Comparison of ENCODE assay signal across 11 cellular contexts in genomic region chr3:120432105-120432860, GRCh38. TPM values are rescaled to one million over a fixed set of nuclear protein-coding genes. Genes with fewer than 3 reads are reported as not detected.
DNase-seq lines count a peak whose midpoint lies in the region; ATAC-seq, FAIRE-seq and TF ChIP-seq lines count a peak whose summit lies in the region.
"Had no signal": no experiment of that assay in that cellular context is flagged by ENCODE, and none has a peak within 500 bp of the region (broad histone marks: within the 10 kb centered on the region; RNA-seq: fewer than 3 reads in every experiment).

No MANE protein-coding gene starts in this region.

- H3K4me3 ChIP-seq in ascending aorta = peak overlapping the region in 1 of 2 donors; percentile 36

- no peak for ATAC-seq in HG03095 (IDR thresholded peaks at IDR 0.05; ENCODE audit: unreplicated experiment)

- DNase-seq in ascending aorta (ENCODE audit: low spot score in 2 of 2) (peak in 1 of 2 donors; percentile 76), hepatic stellate cell (ENCODE audit: low spot score) (peak; percentile 61), renal cortical epithelial cell (ENCODE audit: low read depth) (peak; percentile 83), NCI-H345 (lab: John Stamatoyannopoulos, UW) (no peak), D721Med (ENCODE audit: insufficient read length, low spot score) (no peak), SIG-M5 (lab: John Stamatoyannopoulos, UW) (no peak)
- DNase-seq: NCI-H446 treated with DMSO at 0.1 percent for 48 hours had no signal

- intact Hi-C loops in ascending aorta (cut with DNase I) = no loop called here

- no peaks in the 10 kb centered on the region for H3K27me3 ChIP-seq in ascending aorta

- FAIRE-seq in G401.6 (lab: Jason Lieb, UNC) (peak; percentile 91), D721Med (lab: Jason Lieb, UNC) (no peak)
- FAIRE-seq: endothelial cell of umbilical vein had no signal

- H3K27ac ChIP-seq in ascending aorta = peak overlapping the region; percentile 77 to 80
- H3K27ac ChIP-seq: HL-60 had no signal

- no peak for TF ChIP-seq CTCF in ascending aorta (IDR thresholded peaks at IDR 0.05)
- TF ChIP-seq CTCF in D721Med (IDR thresholded peaks at IDR 0.05; ENCODE audit: insufficient read depth, missing control alignments) = no peak

- H3K9me3 ChIP-seq in ascending aorta = no peaks in the 10 kb centered on the region

- H3K36me3 ChIP-seq in ascending aorta = peaks cover 10 to 14% of the 10 kb centered on the region in 2 donors

- peaks cover 15 to 91% of the 10 kb centered on the region in 2 donors for H3K4me1 ChIP-seq in ascending aorta

RNA-seq across cellular contexts. Expression of gene FSTL1, which starts 18.5 kb away (rescaled TPM):
- total RNA-seq in ascending aorta = 790 TPM
- 740 and 1,387 TPM in 2 replicates for total RNA-seq in renal cortical epithelial cell

Comparison
In these comparisons a context has a peak if more than half of its experiments do, and no peak if none do; other contexts are left out.
1. DNase-seq: peak in hepatic stellate cell (single experiment) and renal cortical epithelial cell (single experiment); none in NCI-H345 (single experiment), D721Med (single experiment) and SIG-M5 (single experiment).